ENCODE assay signal across 12 cellular contexts in genomic region chr11:63542506-63542905, GRCh38. TPM values are rescaled to one million over a fixed set of nuclear protein-coding genes. Genes with fewer than 3 reads are reported as not detected.
"Had no signal": no experiment of that assay in that cellular context is flagged by ENCODE, and none has a peak within 500 bp of the region (broad histone marks: within the 10 kb centered on the region; RNA-seq: fewer than 3 reads in every experiment).

No MANE protein-coding gene starts in this region.

RNA-seq across cellular contexts. Expression of gene PLAAT4, which starts 5.9 kb away (rescaled TPM):
- total RNA-seq: progenitor cell of endocrine pancreas, smooth muscle cell had no signal
- polyA plus RNA-seq: smooth muscle cell had no signal

RNA-seq across cellular contexts. Expression of gene PLAAT2, which starts 20.7 kb away (rescaled TPM):
- total RNA-seq: chondrocyte, dermis microvascular lymphatic vessel endothelial cell, fibroblast of villous mesenchyme, gastrocnemius medialis, left ventricle myocardium inferior, pancreas, progenitor cell of endocrine pancreas, smooth muscle cell, uterus had no signal
- polyA plus RNA-seq: heart right ventricle, smooth muscle cell had no signal

RNA-seq across cellular contexts. Expression of gene LGALS12, which starts 36.6 kb away (rescaled TPM):
- total RNA-seq: chondrocyte, dermis microvascular lymphatic vessel endothelial cell, fibroblast of villous mesenchyme, smooth muscle cell, temporal lobe, uterus had no signal
- polyA plus RNA-seq: keratinocyte, smooth muscle cell had no signal

RNA-seq across cellular contexts. Expression of gene PLAAT5, which starts 51.5 kb away (rescaled TPM):
- total RNA-seq: dermis microvascular lymphatic vessel endothelial cell, fibroblast of villous mesenchyme had no signal
- polyA plus RNA-seq: keratinocyte, smooth muscle cell had no signal
